ENCODE assay signal across 8 cellular contexts in genomic region chr1:41365772-41366427, GRCh38. TPM values are rescaled to one million over a fixed set of nuclear protein-coding genes. Genes with fewer than 3 reads are reported as not detected.
DNase-seq lines count a peak whose midpoint lies in the region; ATAC-seq, FAIRE-seq and TF ChIP-seq lines count a peak whose summit lies in the region.

No MANE protein-coding gene starts in this region.

- H3K4me2 ChIP-seq in A549: peak overlapping the region; percentile 96

- ATAC-seq in A549 (no peak; a peak in 1 of 6 replicates), Panc1 (no peak), GM19467 (IDR thresholded peaks at IDR 0.05; ENCODE audit: unreplicated experiment) (no peak)

- H3K4me1 ChIP-seq in A549 (peaks cover 13% of the 10 kb centered on the region; the same call in 2 of the 3 replicates), Panc1 (ENCODE audit: control insufficient read depth, insufficient read depth, low read length) (peaks cover 4% of the 10 kb centered on the region; the same call in 1 of the 2 replicates), right atrium auricular region (peaks cover 0 to 45% of the 10 kb centered on the region in 2 donors), stomach (peaks cover 25 to 41% (median 40%) of the 10 kb centered on the region in 4 donors)

- no peak for TF ChIP-seq RAD21 in A549 (conservative IDR thresholded peaks at IDR 0.05 in 1 of 2, IDR thresholded peaks at IDR 0.05 in 1 of 2)

- TF ChIP-seq EP300 in A549 (IDR thresholded peaks at IDR 0.05) (no peak), stomach (IDR thresholded peaks at IDR 0.05) (no peak)

- peak overlapping the region; percentile 69 to 88 for H3K27ac ChIP-seq in A549
- H3K27ac ChIP-seq in Panc1 (ENCODE audit: low read length): no peak overlapping the region
- H3K27ac ChIP-seq in right atrium auricular region: peak overlapping the region; percentile 79 to 86
- peak overlapping the region; percentile 41 to 81 (median 67) for H3K27ac ChIP-seq in stomach

- no peak for FAIRE-seq in A549 (lab: Jason Lieb, UNC)

- H3K27me3 ChIP-seq in Panc1 (ENCODE audit: control insufficient read depth, insufficient read depth, low read length) (no peaks in the 10 kb centered on the region), right atrium auricular region (no peaks in the 10 kb centered on the region), stomach (peaks cover 0 to 70% (median 37%) of the 10 kb centered on the region in 3 donors)

- no peak for DNase-seq in A549 (ENCODE audit: low read depth in 1 of 2, low spot score in 1 of 2)
- DNase-seq in GM20000 (ENCODE audit: low spot score): peak; percentile 77
- no peak for DNase-seq in Panc1 (ENCODE audit: low read depth, low spot score)
- DNase-seq in right atrium auricular region (ENCODE audit: low spot score): no peak
- DNase-seq in stomach: peak; percentile 56
- no peak for DNase-seq in cerebellum (ENCODE audit: low spot score)
- no peak for DNase-seq in HuH-7.5 (ENCODE audit: low spot score)

- in situ Hi-C loops in Panc1 (cut with HindIII; ENCODE audit: low pct_unique_long_range_greater_than_20kb, low sequenced_read_pairs): no loop called here

- no peak for TF ChIP-seq CTCF in A549 (IDR thresholded peaks at IDR 0.05)
- no peak for TF ChIP-seq CTCF in GM20000 (IDR thresholded peaks at IDR 0.05; ENCODE audit: extremely low read depth, missing control alignments)
- TF ChIP-seq CTCF in Panc1 (IDR thresholded peaks at IDR 0.05): no peak
- TF ChIP-seq CTCF in right atrium auricular region (IDR thresholded peaks at IDR 0.05): no peak
- TF ChIP-seq CTCF in stomach (IDR thresholded peaks at IDR 0.05): no peak

- no CpG with 5 or more reads among the region's 20 CpGs for WGBS in A549 (ENCODE audit: missing lambda C conversion rate)
- WGBS in stomach, 5 donors: 3 to 23% (median 4%) methylated on average over 4 to 20 of the region's 20 CpGs

- H3K4me3 ChIP-seq in A549: peak overlapping the region; percentile 48
- peak overlapping the region; percentile 12 to 33; a peak in 3 of 4 replicates for H3K4me3 ChIP-seq in Panc1 (ENCODE audit: low read depth in 2 of 2, low read length in 2 of 2)
- H3K4me3 ChIP-seq in right atrium auricular region: peak overlapping the region; percentile 44 to 54
- peak overlapping the region; percentile 51 to 58 (median 52) for H3K4me3 ChIP-seq in stomach

- BruUV-seq in Panc1 (replicated peaks; lab: Mats Ljungman, UMichigan): no TSS peak

- TF ChIP-seq POLR2A in A549 (IDR thresholded peaks at IDR 0.05; ENCODE audit: low read length): no peak
- TF ChIP-seq POLR2A in stomach (IDR thresholded peaks at IDR 0.05): no peak

- intact Hi-C loops in Panc1 (cut with micrococcal nuclease; ENCODE audit: unreplicated experiment) (no loop called here), stomach (cut with DNase I; ENCODE audit: low total_unique reads) (no loop called here)

- CTCF ChIA-PET in A549 (lab: Yijun Ruan, JAX): no interaction called here
- CTCF ChIA-PET in Panc1 (lab: Charles Lee): no interaction called here

- H3K36me3 ChIP-seq in Panc1 (ENCODE audit: control insufficient read depth, insufficient read depth, low read length) (no peaks in the 10 kb centered on the region), right atrium auricular region (no peaks in the 10 kb centered on the region), stomach (no peaks in the 10 kb centered on the region)

- H3K9me3 ChIP-seq in A549 (no peaks in the 10 kb centered on the region), Panc1 (ENCODE audit: control insufficient read depth, insufficient read depth, low read depth, low read length) (no peaks in the 10 kb centered on the region), right atrium auricular region (no peaks in the 10 kb centered on the region), stomach (no peaks in the 10 kb centered on the region)

- POLR2A ChIA-PET in A549 (lab: Yijun Ruan, JAX) (no interaction called here), Panc1 (lab: Charles Lee) (no interaction called here)

TF ChIP-seq in A549, 52 proteins besides CTCF, POLR2A, EP300 and RAD21:
- TF ChIP-seq HOXA7 (CRISPR knock-in tag; IDR thresholded peaks at IDR 0.05): no peak
- TF ChIP-seq NFE2L2 (conservative IDR thresholded peaks at IDR 0.05; ENCODE audit: low read length): no peak
- no peak for TF ChIP-seq ATOH8 (CRISPR knock-in tag; IDR thresholded peaks at IDR 0.05; ENCODE audit: low read depth)

RNA-seq across cellular contexts. Expression of gene FOXO6, which starts 4.7 kb away (rescaled TPM):
- 0.05 and 0.10 TPM in 2 replicates for polyA plus RNA-seq in A549 (2011; rRNA removed)
- 0.16 and 0.27 TPM in 2 replicates for polyA plus RNA-seq in A549 (2012; cell fraction: cytosol; rRNA removed)
- 0.22 and 0.47 TPM in 2 replicates for polyA plus RNA-seq in A549 (2012; cell fraction: nucleus; rRNA removed)
- polyA plus RNA-seq in A549 (2017; fragmentation: RNase III; extraction: RNeasy Plus Mini Kit Qiagen cat#74134 plus additional on column Dnase treatment): 0.18 to 0.25 TPM (median 0.22 TPM) in 3 replicates
- 0.15 and 0.17 TPM in 2 replicates for polyA minus RNA-seq in A549 (2011; rRNA and poly(A)+ RNA removed)
- 2.5 TPM for total RNA-seq in Panc1 (2021; ENCODE audit: unreplicated experiment)
- polyA plus RNA-seq in Panc1 (2012; ENCODE audit: insufficient read length): 4.4 TPM
- 1 to 10 TPM; 1.4 to 1.9 TPM for total RNA-seq in right atrium auricular region
- 1 to 10 TPM in 1 of 5 donors, under 1 TPM in 1, not detected in 3; under 0.01 to 1.1 TPM for total RNA-seq in stomach
- under 1 TPM in 2 of 3 donors, not detected in 1; 0.37 to 0.83 TPM for polyA plus RNA-seq in stomach
- 1.3 TPM for total RNA-seq in cerebellum

Comparison
In these comparisons a context has a peak if more than half of its experiments do, and no peak if none do; other contexts are left out.
1. DNase-seq: peak in GM20000 (single experiment) and stomach (single experiment); none in A549 (0 of 2), Panc1 (single experiment), right atrium auricular region (single experiment), cerebellum (single experiment) and HuH-7.5 (single experiment).
2. Peak in every context shown above with its lines, with median percentiles within 50 percentile points of each other: H3K4me3 ChIP-seq.